Comparison of ENCODE assay signal across 9 cellular contexts in the genomic region with DNA sequence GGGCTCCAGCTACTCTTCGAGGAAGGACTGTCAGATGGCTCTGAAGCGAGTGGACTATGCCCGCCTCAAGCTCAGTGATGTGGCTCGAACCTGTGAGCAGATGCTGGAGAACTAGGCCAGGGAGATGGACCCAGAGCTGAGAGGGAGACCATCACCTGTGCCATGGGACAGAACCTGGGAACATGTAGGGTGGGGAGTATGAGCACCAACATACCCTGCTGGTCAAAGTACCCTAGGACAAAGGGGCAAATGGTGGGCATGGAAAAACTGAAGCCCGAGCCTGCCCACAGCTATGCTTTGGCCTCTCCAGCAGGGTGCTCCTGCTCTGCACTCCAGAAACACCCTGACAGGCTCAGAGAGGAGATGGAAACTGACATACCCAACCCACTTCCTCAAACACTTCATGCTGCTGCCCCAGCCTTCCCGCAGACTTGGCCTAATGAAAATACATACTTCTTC. TPM values are rescaled to one million over a fixed set of nuclear protein-coding genes. Genes with fewer than 3 reads are reported as not detected.
DNase-seq lines count a peak whose midpoint lies in the region; ATAC-seq lines count a peak whose summit lies in the region.
"Had no signal": no experiment of that assay in that cellular context is flagged by ENCODE, and none has a peak within 500 bp of the region (broad histone marks: within the 10 kb centered on the region; RNA-seq: fewer than 3 reads in every experiment).

No MANE protein-coding gene starts in this region.

- no peak overlapping the region for H3K4me3 ChIP-seq in NT2/D1 (ENCODE audit: insufficient read length, low read depth)

- peak; percentile 41 for DNase-seq in activated CD4-positive, alpha-beta T cell treated with anti-CD3 and anti-CD28 coated beads, Interleukin-2, amount 10 ng/mL, durations not matched to agents 7 days and 5 days
- DNase-seq in activated CD4-positive, alpha-beta T cell treated with anti-CD3 and anti-CD28 coated beads for 1 hour = no peak
- DNase-seq in NT2/D1 (ENCODE audit: low read depth, low spot score) (no peak), caudate nucleus (lab: John Stamatoyannopoulos, UW) (peak in 2 of 61 donors; percentile 6 to 8), dedifferentiated amniotic fluid mesenchymal stem cell (ENCODE audit: extremely low spot score) (no peak)
- DNase-seq in stimulated activated naive B cell treated with anti-CD40 and anti-IgM and Interleukin-4, amounts not matched to agents 10 μg/mL and 1 μg/mL and 100 μg/mL, for 72 hours = peak; percentile 65
- no peak for DNase-seq in activated T-cell treated with anti-CD3 and anti-CD28 coated beads, Interleukin-2, amount 50 U/mL, for 72 hours
- DNase-seq: ACHN had no signal

- peak overlapping the region; percentile 87 for H3K4me3 Mint-ChIP-seq in activated CD4-positive, alpha-beta T cell treated with anti-CD3 and anti-CD28 coated beads, Interleukin-2, amount 10 ng/mL, durations not matched to agents 7 days and 5 days
- peak overlapping the region; percentile 4 to 55 for H3K4me3 Mint-ChIP-seq in stimulated activated naive B cell treated with anti-CD40 and anti-IgM and Interleukin-4, amounts not matched to agents 10 μg/mL and 1 μg/mL and 100 μg/mL, for 72 hours
- H3K4me3 Mint-ChIP-seq in activated T-cell treated with anti-CD3 and anti-CD28 coated beads, Interleukin-2, amount 50 U/mL, for 72 hours = peak overlapping the region in 1 of 2 donors; percentile 20

- peak; percentile 78 to 79 for ATAC-seq in stimulated activated naive B cell treated with anti-CD40 and anti-IgM and Interleukin-4, amounts not matched to agents 10 μg/mL and 1 μg/mL and 100 μg/mL, for 72 hours (replicated peaks)
- no peak for ATAC-seq in GM18498 (IDR thresholded peaks at IDR 0.05; ENCODE audit: unreplicated experiment)
- ATAC-seq in activated T-cell treated with anti-CD3 and anti-CD28 coated beads, Interleukin-2, amount 50 U/mL, for 72 hours (replicated peaks in 1 of 2) = no peak

- peak overlapping the region; percentile 70 for H3K27ac ChIP-seq in caudate nucleus (ENCODE audit: low read depth, low read length)

- peaks cover 41% of the 10 kb centered on the region for H3K4me1 Mint-ChIP-seq in activated CD4-positive, alpha-beta T cell treated with anti-CD3 and anti-CD28 coated beads, Interleukin-2, amount 10 ng/mL, durations not matched to agents 7 days and 5 days
- peaks cover 31 to 57% of the 10 kb centered on the region in 2 donors for H3K4me1 Mint-ChIP-seq in stimulated activated naive B cell treated with anti-CD40 and anti-IgM and Interleukin-4, amounts not matched to agents 10 μg/mL and 1 μg/mL and 100 μg/mL, for 72 hours
- H3K4me1 Mint-ChIP-seq in activated T-cell treated with anti-CD3 and anti-CD28 coated beads, Interleukin-2, amount 50 U/mL, for 72 hours (ENCODE audit: low read depth) = peaks cover 55% of the 10 kb centered on the region

- H3K9ac ChIP-seq in NT2/D1 (ENCODE audit: insufficient read length, low read depth) = peak overlapping the region; percentile 8

- no peaks in the 10 kb centered on the region for H3K9me3 Mint-ChIP-seq in activated CD4-positive, alpha-beta T cell treated with anti-CD3 and anti-CD28 coated beads, Interleukin-2, amount 10 ng/mL, durations not matched to agents 7 days and 5 days
- no peaks in the 10 kb centered on the region for H3K9me3 Mint-ChIP-seq in stimulated activated naive B cell treated with anti-CD40 and anti-IgM and Interleukin-4, amounts not matched to agents 10 μg/mL and 1 μg/mL and 100 μg/mL, for 72 hours
- H3K9me3 Mint-ChIP-seq in activated T-cell treated with anti-CD3 and anti-CD28 coated beads, Interleukin-2, amount 50 U/mL, for 72 hours = no peaks in the 10 kb centered on the region

- peaks cover 5% of the 10 kb centered on the region for H3K27me3 ChIP-seq in NT2/D1 (ENCODE audit: insufficient read depth, insufficient read length)

- CTCF ChIA-PET in activated CD4-positive, alpha-beta T cell treated with anti-CD3 and anti-CD28 coated beads, Interleukin-2, amount 10 ng/mL, durations not matched to agents 7 days and 5 days (lab: Charles Lee) = interaction anchor here (0.6 to 1.1 kb wide), 3 partner anchors 57 to 142 kb away, joined by 3 to 8 read pairs (median 3); no protein-coding TSS in a partner anchor

- H3K9me3 ChIP-seq in NT2/D1 (ENCODE audit: insufficient read depth, low read length) = no peaks in the 10 kb centered on the region

- peaks cover 5% of the 10 kb centered on the region for H3K36me3 ChIP-seq in NT2/D1 (ENCODE audit: insufficient read depth, insufficient read length, low read length)

- H3K36me3 Mint-ChIP-seq in activated CD4-positive, alpha-beta T cell treated with anti-CD3 and anti-CD28 coated beads, Interleukin-2, amount 10 ng/mL, durations not matched to agents 7 days and 5 days (ENCODE audit: low read depth) = peaks cover 4% of the 10 kb centered on the region
- peaks cover 0 to 6% of the 10 kb centered on the region in 2 donors for H3K36me3 Mint-ChIP-seq in stimulated activated naive B cell treated with anti-CD40 and anti-IgM and Interleukin-4, amounts not matched to agents 10 μg/mL and 1 μg/mL and 100 μg/mL, for 72 hours
- H3K36me3 Mint-ChIP-seq in activated T-cell treated with anti-CD3 and anti-CD28 coated beads, Interleukin-2, amount 50 U/mL, for 72 hours (ENCODE audit: insufficient read depth in 2 of 2) = peaks cover 2% of the 10 kb centered on the region in 2 donors

- POLR2A ChIA-PET in activated CD4-positive, alpha-beta T cell treated with anti-CD3 and anti-CD28 coated beads, Interleukin-2, amount 10 ng/mL, durations not matched to agents 7 days and 5 days (lab: Charles Lee) = no interaction called here

- peaks cover 8% of the 10 kb centered on the region for H3K27me3 Mint-ChIP-seq in activated CD4-positive, alpha-beta T cell treated with anti-CD3 and anti-CD28 coated beads, Interleukin-2, amount 10 ng/mL, durations not matched to agents 7 days and 5 days
- no peaks in the 10 kb centered on the region for H3K27me3 Mint-ChIP-seq in stimulated activated naive B cell treated with anti-CD40 and anti-IgM and Interleukin-4, amounts not matched to agents 10 μg/mL and 1 μg/mL and 100 μg/mL, for 72 hours
- peaks cover 3% of the 10 kb centered on the region for H3K27me3 Mint-ChIP-seq in activated T-cell treated with anti-CD3 and anti-CD28 coated beads, Interleukin-2, amount 50 U/mL, for 72 hours (ENCODE audit: low read depth)

- H3K4me1 ChIP-seq in NT2/D1 (ENCODE audit: insufficient read depth, insufficient read length) = peaks cover under 1% of the 10 kb centered on the region

- peak overlapping the region; percentile 54 for H3K27ac Mint-ChIP-seq in activated CD4-positive, alpha-beta T cell treated with anti-CD3 and anti-CD28 coated beads, Interleukin-2, amount 10 ng/mL, durations not matched to agents 7 days and 5 days
- peak overlapping the region; percentile 69 for H3K27ac Mint-ChIP-seq in stimulated activated naive B cell treated with anti-CD40 and anti-IgM and Interleukin-4, amounts not matched to agents 10 μg/mL and 1 μg/mL and 100 μg/mL, for 72 hours
- H3K27ac Mint-ChIP-seq in activated T-cell treated with anti-CD3 and anti-CD28 coated beads, Interleukin-2, amount 50 U/mL, for 72 hours = no peak overlapping the region

RNA-seq across cellular contexts. Expression of gene MED11, which starts 1.9 kb away (rescaled TPM):
- 10 to 100 TPM; 19.6 to 23.6 TPM for total RNA-seq in activated CD4-positive, alpha-beta T cell treated with anti-CD3 and anti-CD28 coated beads, Interleukin-2, amount 10 ng/mL, durations not matched to agents 7 days and 5 days
- 10 to 100 TPM in 1 of 2 donors, 1 to 10 TPM in 1; 9.9 to 14.0 TPM for total RNA-seq in activated T-cell treated with anti-CD3 and anti-CD28 coated beads, Interleukin-2, amount 50 U/mL, for 72 hours

RNA-seq across cellular contexts. Expression of gene ZMYND15, which starts 6.5 kb away (rescaled TPM):
- under 1 TPM in 1 of 2 experiments, not detected in 1; 0.07 TPM for total RNA-seq in activated CD4-positive, alpha-beta T cell treated with anti-CD3 and anti-CD28 coated beads, Interleukin-2, amount 10 ng/mL, durations not matched to agents 7 days and 5 days
- under 1 TPM in 1 of 2 donors, not detected in 1; 0.17 TPM for total RNA-seq in activated T-cell treated with anti-CD3 and anti-CD28 coated beads, Interleukin-2, amount 50 U/mL, for 72 hours

RNA-seq across cellular contexts. Expression of gene CXCL16, which starts 6.6 kb away (rescaled TPM):
- 1 to 10 TPM in 1 of 2 experiments, under 1 TPM in 1; 0.94 to 1.6 TPM for total RNA-seq in activated CD4-positive, alpha-beta T cell treated with anti-CD3 and anti-CD28 coated beads, Interleukin-2, amount 10 ng/mL, durations not matched to agents 7 days and 5 days
- 1 to 10 TPM; 2.2 to 4.3 TPM for total RNA-seq in activated T-cell treated with anti-CD3 and anti-CD28 coated beads, Interleukin-2, amount 50 U/mL, for 72 hours

RNA-seq across cellular contexts. Expression of gene ARRB2, which starts 22.7 kb away (rescaled TPM):
- total RNA-seq in activated CD4-positive, alpha-beta T cell treated with anti-CD3 and anti-CD28 coated beads, Interleukin-2, amount 10 ng/mL, durations not matched to agents 7 days and 5 days = 100 to 1,000 TPM; 323 to 336 TPM
- 100 to 1,000 TPM; 216 to 258 TPM for total RNA-seq in activated T-cell treated with anti-CD3 and anti-CD28 coated beads, Interleukin-2, amount 50 U/mL, for 72 hours

RNA-seq across cellular contexts. Expression of gene PELP1, which starts 29.2 kb away (rescaled TPM):
- total RNA-seq in activated CD4-positive, alpha-beta T cell treated with anti-CD3 and anti-CD28 coated beads, Interleukin-2, amount 10 ng/mL, durations not matched to agents 7 days and 5 days = 10 to 100 TPM; 61.6 to 73.2 TPM
- total RNA-seq in activated T-cell treated with anti-CD3 and anti-CD28 coated beads, Interleukin-2, amount 50 U/mL, for 72 hours = 100 to 1,000 TPM in 1 of 2 donors, 10 to 100 TPM in 1; 93.8 to 113 TPM

Comparison
In these comparisons a context has a peak if more than half of its experiments do, and no peak if none do; other contexts are left out.
1. DNase-seq: peak in activated CD4-positive, alpha-beta T cell treated with anti-CD3 and anti-CD28 coated beads, Interleukin-2, amount 10 ng/mL, durations not matched to agents 7 days and 5 days (single experiment) and stimulated activated naive B cell treated with anti-CD40 and anti-IgM and Interleukin-4, amounts not matched to agents 10 μg/mL and 1 μg/mL and 100 μg/mL, for 72 hours (single experiment); none in activated CD4-positive, alpha-beta T cell treated with anti-CD3 and anti-CD28 coated beads for 1 hour (single experiment), NT2/D1 (single experiment), dedifferentiated amniotic fluid mesenchymal stem cell (single experiment) and activated T-cell treated with anti-CD3 and anti-CD28 coated beads, Interleukin-2, amount 50 U/mL, for 72 hours (0 of 2).
2. ATAC-seq: peak in stimulated activated naive B cell treated with anti-CD40 and anti-IgM and Interleukin-4, amounts not matched to agents 10 μg/mL and 1 μg/mL and 100 μg/mL, for 72 hours (2 of 2); none in GM18498 (single experiment) and activated T-cell treated with anti-CD3 and anti-CD28 coated beads, Interleukin-2, amount 50 U/mL, for 72 hours (0 of 2).